8 cellular contexts compared by ENCODE assay signal in genomic region chr10:80408198-80409085, GRCh38. TPM values are rescaled to one million over a fixed set of nuclear protein-coding genes. Genes with fewer than 3 reads are reported as not detected.
A peak's percentile ranks its signal among the peaks of the same experiment; 100 is the strongest.
DNase-seq lines count a peak whose midpoint lies in the region; ATAC-seq and TF ChIP-seq lines count a peak whose summit lies in the region.

Gene PRXL2A (plus strand): TSS chr10:80408551. CDS start chr10:80420468, 11,917 bp downstream.

- H3K4me3 Mint-ChIP-seq in IgD-negative memory B cell, result peak within 1 kb of the TSS; percentile 88 to 96 (median 92)
- peak within 1 kb of the TSS; percentile 94 for H3K4me3 Mint-ChIP-seq in type B pancreatic cell

- peak within 1 kb of the TSS; percentile 53 to 94 (median 80) for H3K27ac Mint-ChIP-seq in IgD-negative memory B cell
- peak within 1 kb of the TSS; percentile 88 for H3K27ac Mint-ChIP-seq in type B pancreatic cell

- intact Hi-C loops in cardiac septum (cut with DNase I) (no loop called here), posterior vena cava (cut with DNase I) (no loop called here)

- H3K27me3 Mint-ChIP-seq in IgD-negative memory B cell (peaks cover 3% of the 10 kb centered on the region), type B pancreatic cell (no peaks in the 10 kb centered on the region)

- H3K4me1 Mint-ChIP-seq in IgD-negative memory B cell (peaks cover 9 to 13% (median 11%) of the 10 kb centered on the region in 3 donors), type B pancreatic cell (ENCODE audit: unreplicated experiment) (peaks cover 64% of the 10 kb centered on the region)

- no peak for TF ChIP-seq CTCF in type B pancreatic cell (conservative IDR thresholded peaks at IDR 0.05)

- H3K9me3 Mint-ChIP-seq in IgD-negative memory B cell (no peaks in the 10 kb centered on the region), type B pancreatic cell (no peaks in the 10 kb centered on the region)

- H3K36me3 Mint-ChIP-seq in IgD-negative memory B cell (peaks cover 2% of the 10 kb centered on the region), type B pancreatic cell (peaks cover 3% of the 10 kb centered on the region)

- peak; percentile 98 for ATAC-seq in GM21526 (IDR thresholded peaks at IDR 0.05; ENCODE audit: low FRiP score, unreplicated experiment)

- peak; percentile 44 for DNase-seq in DMS53 treated with DMSO at 0.1 percent for 48 hours (lab: John Stamatoyannopoulos, UW; ENCODE audit: unreplicated experiment)
- DNase-seq in SKM-1 (lab: John Stamatoyannopoulos, UW; ENCODE audit: unreplicated experiment), result peak; percentile 50
- peak; percentile 75 for DNase-seq in activated naive CD8-positive, alpha-beta T cell treated with anti-CD3 and anti-CD28 coated beads, Interleukin-2, amount 50 U/mL, for 16 hours (ENCODE audit: low read depth, low spot score)
- DNase-seq in cardiac septum (ENCODE audit: low spot score), result peak; percentile 92
- peak; percentile 90 for DNase-seq in posterior vena cava (ENCODE audit: low spot score)
- DNase-seq in type B pancreatic cell (ENCODE audit: extremely low spot score, unreplicated experiment), result peak; percentile 89

RNA-seq across cellular contexts. Expression of gene PRXL2A, which starts in this region (rescaled TPM):
- 13.2 TPM for polyA plus RNA-seq in IgD-negative memory B cell
- 54.3 TPM for total RNA-seq in cardiac septum
- 10 to 100 TPM; 22.1 to 23.2 TPM for total RNA-seq in posterior vena cava
- total RNA-seq in type B pancreatic cell (ENCODE audit: low replicate concordance), result 73.5 and 89.2 TPM in 2 replicates

Comparison
In these comparisons a context has a peak if more than half of its experiments do, and no peak if none do; other contexts are left out.
1. Peak in every context shown above with its lines: DNase-seq and ATAC-seq.